Comparison of ENCODE assay signal across 29 cellular contexts in genomic region chr1:99571092-99571734, GRCh38.
"Had no signal": no experiment of that assay in that cellular context is flagged by ENCODE, and none has a peak within 500 bp of the region (broad histone marks: within the 10 kb centered on the region; RNA-seq: fewer than 3 reads in every experiment).

No MANE protein-coding gene starts in this region.

- H3K36me3 ChIP-seq: brain microvascular endothelial cell, Peyer's patch, SJSA1, WERI-Rb-1 had no signal

- DNase-seq: activated CD4-positive, alpha-beta memory T cell treated with anti-CD3 and anti-CD28 coated beads, Interleukin-2, amount 10 ng/mL, durations not matched to agents 7 days and 5 days; activated CD4-positive, alpha-beta T cell treated with anti-CD3 and anti-CD28 coated beads for 1 hour; activated CD4-positive, alpha-beta T cell treated with anti-CD3 and anti-CD28 coated beads for 48 hours; activated CD4-positive, CD25-positive, alpha-beta regulatory T cell; activated CD8-positive, alpha-beta memory T cell treated with anti-CD3 and anti-CD28 coated beads for 24 hours; activated CD8-positive, alpha-beta memory T cell treated with anti-CD3 and anti-CD28 coated beads, Interleukin-2, amount 10 ng/mL, durations not matched to agents 7 days and 5 days; activated CD8-positive, alpha-beta memory T cell treated with anti-CD3 and anti-CD28 coated beads, Interleukin-2, amount 50 U/mL, for 48 hours; activated effector memory CD4-positive, alpha-beta T cell treated with Interleukin-2 at 50 U/mL for 16 hours; activated naive CD4-positive, alpha-beta T cell treated with anti-CD3 and anti-CD28 coated beads, Interleukin-2, amount 10 ng/mL, durations not matched to agents 7 days and 5 days; activated naive CD8-positive, alpha-beta T cell treated with anti-CD3 and anti-CD28 coated beads, Interleukin-2, amount 50 U/mL, for 24 hours; activated T-cell treated with anti-CD3 and anti-CD28 coated beads, Interleukin-2, amount 50 U/mL, for 48 hours; anterior cingulate cortex; brain microvascular endothelial cell; Karpas-422; KBM-7; NCI-H1105 treated with DMSO at 0.1 percent for 48 hours; NCI-H1436; NCI-H1694; NCI-H1930; NCI-H2081 treated with DMSO at 0.1 percent for 48 hours; NCI-H345; NCI-H524 treated with DMSO at 0.1 percent for 48 hours; Peyer's patch; RPMI8226; SHP77 treated with DMSO at 0.1 percent for 48 hours; SW 1271; T1000; WERI-Rb-1 had no signal

- H3K4me3 ChIP-seq: Peyer's patch, SJSA1 had no signal

- H3K4me1 ChIP-seq: Peyer's patch had no signal

- H3K27me3 ChIP-seq: brain microvascular endothelial cell, Peyer's patch, SJSA1 had no signal

- H3K27ac ChIP-seq: brain microvascular endothelial cell, Peyer's patch, SJSA1, WERI-Rb-1 had no signal

- H3K9me3 ChIP-seq: Peyer's patch, SJSA1 had no signal

- ATAC-seq: activated CD8-positive, alpha-beta memory T cell treated with anti-CD3 and anti-CD28 coated beads, Interleukin-2, amount 10 ng/mL, durations not matched to agents 7 days and 5 days; activated naive CD8-positive, alpha-beta T cell treated with anti-CD3 and anti-CD28 coated beads, Interleukin-2, amount 50 U/mL, for 24 hours had no signal
